16 cellular contexts compared by ENCODE assay signal in the genomic region with DNA sequence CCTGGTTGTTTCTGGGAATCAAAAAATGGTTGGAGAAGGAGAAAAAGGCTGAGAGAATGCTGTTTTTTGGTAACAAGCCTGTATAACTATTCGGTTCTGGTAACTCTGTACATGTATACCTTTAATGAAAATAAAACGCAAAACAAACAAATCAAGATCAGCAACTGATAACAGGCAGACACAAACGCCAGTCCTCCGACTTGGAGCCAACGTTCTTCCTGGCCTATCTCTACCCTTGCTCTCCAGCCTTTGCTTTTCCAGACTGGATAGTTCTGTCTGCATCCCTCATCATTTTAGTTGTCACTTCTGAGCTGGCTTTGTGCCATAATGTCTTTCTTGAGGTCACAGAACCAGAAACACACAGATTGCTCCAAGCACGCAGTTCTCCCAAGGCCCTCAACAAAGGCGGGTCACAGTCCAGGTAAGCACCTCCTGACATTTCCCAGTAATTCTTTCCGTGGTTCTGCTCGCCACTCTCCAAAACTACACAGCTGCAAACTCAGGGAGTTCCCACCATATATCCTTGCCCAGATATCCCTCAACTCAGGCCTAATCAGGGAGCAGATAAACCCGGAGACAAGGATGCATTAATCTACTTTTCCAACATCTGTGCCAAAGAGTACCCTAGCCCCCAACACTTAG. TPM values are rescaled to one million over a fixed set of nuclear protein-coding genes. Genes with fewer than 3 reads are reported as not detected.
A peak's percentile ranks its signal among the peaks of the same experiment; 100 is the strongest.
DNase-seq lines count a peak whose midpoint lies in the region; FAIRE-seq and TF ChIP-seq lines count a peak whose summit lies in the region.
"Had no signal": no experiment of that assay in that cellular context is flagged by ENCODE, and none has a peak within 500 bp of the region (broad histone marks: within the 10 kb centered on the region; RNA-seq: fewer than 3 reads in every experiment).

No MANE protein-coding gene starts in this region.

- 14 to 53% (median 42%) methylated on average over 10 of the region's 10 CpGs for WGBS in small intestine, 3 donors

- no peaks in the 10 kb centered on the region for H3K9me3 ChIP-seq in small intestine (ENCODE audit: control insufficient read depth, low read depth)
- H3K9me3 ChIP-seq: BE2C had no signal

- no peak for TF ChIP-seq CTCF in C4-2B (conservative IDR thresholded peaks at IDR 0.05)
- TF ChIP-seq CTCF in LNCaP clone FGC (IDR thresholded peaks at IDR 0.05; ENCODE audit: control insufficient read depth, extremely low read depth, insufficient read depth) = no peak
- no peak for TF ChIP-seq CTCF in coronary artery (IDR thresholded peaks at IDR 0.05)
- no peak for TF ChIP-seq CTCF in GM10248 (IDR thresholded peaks at IDR 0.05; ENCODE audit: control extremely low read depth, extremely low read depth, low read depth, missing control alignments)

- no peaks in the 10 kb centered on the region for H3K36me3 ChIP-seq in small intestine (ENCODE audit: control insufficient read depth in 2 of 2, insufficient read depth in 2 of 2, low read length in 2 of 2)
- H3K36me3 ChIP-seq: BE2C had no signal

- H3K27ac ChIP-seq in C4-2B = peak overlapping the region; percentile 9; the same call in 1 of the 2 replicates
- peak overlapping the region; percentile 35 to 47 for H3K27ac ChIP-seq in coronary artery
- no peak overlapping the region for H3K27ac ChIP-seq in small intestine (ENCODE audit: low read depth in 1 of 2, low read length in 1 of 2)

- POLR2A ChIA-PET in GM10248 (lab: Yijun Ruan, JAX) = no interaction called here

- H3K27me3 ChIP-seq in small intestine (ENCODE audit: control insufficient read depth in 2 of 2, insufficient read depth in 2 of 2, low read length in 2 of 2) = no peaks in the 10 kb centered on the region
- H3K27me3 ChIP-seq: BE2C had no signal

- peaks cover 0 to 2% of the 10 kb centered on the region in 2 donors for H3K4me1 ChIP-seq in small intestine (ENCODE audit: control insufficient read depth in 2 of 2, insufficient read depth in 1 of 2, low read depth in 1 of 2, low read length in 1 of 2)
- H3K4me1 ChIP-seq: BE2C had no signal

- H3K4me3 ChIP-seq in LNCaP clone FGC (ENCODE audit: low read depth, low read length) (no peak overlapping the region), coronary artery (no peak overlapping the region), small intestine (ENCODE audit: low read depth in 1 of 2, low read length in 2 of 2) (no peak overlapping the region)
- H3K4me3 ChIP-seq: GM23248 had no signal

- CTCF ChIA-PET in GM10248 (lab: Yijun Ruan, JAX) = no interaction called here

- DNase-seq in LNCaP clone FGC (ENCODE audit: low read depth) (peak; percentile 51), coronary artery (ENCODE audit: low spot score) (no peak), small intestine (peak; percentile 15), ecto neural progenitor cell (ENCODE audit: low spot score) (no peak), OCI-M2 (lab: John Stamatoyannopoulos, UW; ENCODE audit: unreplicated experiment) (no peak), GM10248 (ENCODE audit: extremely low spot score) (no peak)
- DNase-seq: BE2C; CD8-positive, alpha-beta memory T cell; DND-41; GDM1; Kasumi-1; NCI-H1930; NCI-H524 treated with DMSO at 0.1 percent for 48 hours; SHP77 had no signal

- FAIRE-seq in small intestine (lab: Jason Lieb, UNC) = no peak

RNA-seq across cellular contexts. Expression of gene HIP1, which starts 20.2 kb away (rescaled TPM):
- polyA plus RNA-seq in small intestine = 1 to 10 TPM in 2 of 3 donors, under 1 TPM in 1; 0.22 to 7.1 (median 1.1) TPM

RNA-seq across cellular contexts. Expression of gene CCL26, which starts 53.5 kb away (rescaled TPM):
- 1 to 10 TPM in 1 of 3 donors, not detected in 2; 3.7 TPM for polyA plus RNA-seq in small intestine
- polyA plus RNA-seq: CD8-positive, alpha-beta memory T cell had no signal

Comparison
In these comparisons a context has a peak if more than half of its experiments do, and no peak if none do; other contexts are left out.
1. H3K27ac ChIP-seq: peak in C4-2B (single experiment) and coronary artery (2 of 2); none in small intestine (0 of 2).
2. DNase-seq: peak in LNCaP clone FGC (single experiment) and small intestine (single experiment); none in coronary artery (single experiment), ecto neural progenitor cell (single experiment), OCI-M2 (single experiment) and GM10248 (single experiment).